ENCODE assay signal across 30 cellular contexts in the genomic region with DNA sequence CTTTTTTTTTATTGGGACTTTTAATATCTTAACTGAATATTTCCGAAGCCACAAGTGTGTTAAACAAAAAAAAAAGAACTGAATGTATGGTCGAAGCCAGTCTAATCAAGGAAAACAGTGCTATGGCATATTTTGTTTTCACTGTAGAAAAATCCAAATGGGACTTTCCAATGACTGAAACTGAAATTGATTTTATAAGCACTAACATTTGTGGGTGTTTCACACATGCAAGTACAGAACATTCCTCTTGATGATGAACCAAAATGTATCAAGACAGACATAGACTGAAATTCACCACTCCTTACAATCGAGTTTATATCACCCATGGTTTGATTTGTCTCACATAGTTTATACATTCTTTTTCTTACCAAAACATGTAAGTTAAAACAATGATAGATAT.
"Had no signal": no experiment of that assay in that cellular context is flagged by ENCODE, and none has a peak within 500 bp of the region (broad histone marks: within the 10 kb centered on the region; RNA-seq: fewer than 3 reads in every experiment).

No MANE protein-coding gene starts in this region.

- ATAC-seq: esophagus mucosa; foreskin keratinocyte; gastroesophageal sphincter; heart left ventricle; left cardiac atrium; left lung; naive thymus-derived CD8-positive, alpha-beta T cell; psoas muscle; right cardiac atrium; stimulated activated effector memory CD8-positive, alpha-beta T cell treated with anti-CD3 and anti-CD28 coated beads, Interleukin-12 subunit alpha, Interleukin-12 subunit beta, amount 100 ng/mL, for 72 hours; stimulated activated naive CD8-positive, alpha-beta T cell treated with anti-CD3 and anti-CD28 coated beads, Interleukin-15, Interleukin-2, amounts not matched to agents 100 U/mL and 50 U/mL, for 24 hours had no signal

- DNase-seq: colonic mucosa; effector CD8-positive, alpha-beta T cell; endodermal cell; foreskin keratinocyte; heart left ventricle; left cardiac atrium; left lung; mesenchymal stem cell; midbrain; naive thymus-derived CD8-positive, alpha-beta T cell; nephron progenitor cell; occipital lobe; ovary; posterior cingulate gyrus; psoas muscle; right cardiac atrium; sigmoid colon; stimulated activated CD4-positive, alpha-beta T cell treated with anti-CD3 and anti-CD28 coated beads, Interleukin-2, amount 100 ng/mL, for 24 hours; stimulated activated CD4-positive, alpha-beta T cell treated with anti-CD3 and anti-CD28 coated beads, Interleukin-4, amount 100 ng/mL, for 24 hours; stimulated activated naive CD8-positive, alpha-beta T cell treated with anti-CD3 and anti-CD28 coated beads, Interleukin-15, Interleukin-2, amounts not matched to agents 100 U/mL and 50 U/mL, for 24 hours; substantia nigra; upper lobe of left lung; uterus had no signal

- H2AFZ ChIP-seq: hepatocyte had no signal

- H3K9me3 ChIP-seq: colonic mucosa, gastroesophageal sphincter, ovary, psoas muscle, sigmoid colon, thoracic aorta, tibial nerve, upper lobe of left lung, uterus had no signal

- H3K36me3 ChIP-seq: colonic mucosa, gastroesophageal sphincter, heart left ventricle, left lung, ovary, sigmoid colon, thoracic aorta, tibial nerve, upper lobe of left lung, uterus had no signal

- H3K4me1 ChIP-seq: colonic mucosa, foreskin keratinocyte, gastroesophageal sphincter, heart left ventricle, left lung, psoas muscle, sigmoid colon, tibial nerve, upper lobe of left lung, uterus had no signal

- H3K27ac ChIP-seq: colonic mucosa, epithelial cell of prostate, foreskin keratinocyte, gastroesophageal sphincter, heart left ventricle, hepatocyte, left lung, ovary, psoas muscle, sigmoid colon, thoracic aorta, tibial nerve, upper lobe of left lung, uterus had no signal

- H3K27me3 ChIP-seq: colonic mucosa, foreskin keratinocyte, gastroesophageal sphincter, heart left ventricle, hepatocyte, left lung, ovary, sigmoid colon, tibial nerve, upper lobe of left lung, uterus had no signal

- H3K4me2 ChIP-seq: hepatocyte had no signal

- H3K79me2 ChIP-seq: hepatocyte had no signal

- H3K4me3 ChIP-seq: colonic mucosa, gastroesophageal sphincter, heart left ventricle, hepatocyte, left lung, ovary, psoas muscle, sigmoid colon, thoracic aorta, tibial nerve, upper lobe of left lung, uterus had no signal
